Comparison of ENCODE assay signal across 1 cellular context in genomic region chrX:873016-873415, GRCh38.
TF ChIP-seq lines count a peak whose summit lies in the region.

No MANE protein-coding gene starts in this region.

TF ChIP-seq in H1, 55 proteins besides CTCF, POLR2A, EP300 and RAD21:
- TF ChIP-seq SIN3A (conservative IDR thresholded peaks at IDR 0.05 in 1 of 2, IDR thresholded peaks at IDR 0.05 in 1 of 2; ENCODE audit: low read depth in 1 of 2, low read length in 2 of 2), result no peak
